In genomic region chr1:174039069-174039468, GRCh38 we compare ENCODE assay signal across 21 cellular contexts.
"Had no signal": no experiment of that assay in that cellular context is flagged by ENCODE, and none has a peak within 500 bp of the region (broad histone marks: within the 10 kb centered on the region; RNA-seq: fewer than 3 reads in every experiment).

No MANE protein-coding gene starts in this region.

- H3K27ac ChIP-seq: ascending aorta, esophagus squamous epithelium, gastroesophageal sphincter, heart left ventricle, left lung, suprapubic skin, transverse colon, uterus had no signal

- H3K36me3 ChIP-seq: ascending aorta, esophagus squamous epithelium, gastroesophageal sphincter, heart left ventricle, left lung, suprapubic skin, transverse colon, uterus had no signal

- ATAC-seq: activated CD8-positive, alpha-beta T cell treated with anti-CD3 and anti-CD28 coated beads for 36 hours; gastroesophageal sphincter; heart left ventricle; left lung; T-cell; WTC11 had no signal

- H3K27ac Mint-ChIP-seq: activated CD4-positive, alpha-beta T cell treated with anti-CD3 and anti-CD28 coated beads, Interleukin-2, amount 10 ng/mL, durations not matched to agents 24 days and 14 days; activated CD8-positive, alpha-beta T cell treated with anti-CD3 and anti-CD28 coated beads for 36 hours; activated naive CD4-positive, alpha-beta T cell treated with anti-CD3 and anti-CD28 coated beads for 36 hours; activated T-cell treated with anti-CD3 and anti-CD28 coated beads, Interleukin-2, amount 50 U/mL, for 24 hours; activated T-helper 2 cell treated with anti-CD3 and anti-CD28 coated beads, Interferon-gamma antibody, Interleukin-2, Interleukin-4, amounts not matched to agents 10 μg/mL and 5 μg/mL and 100 μg/mL, durations not matched to agents 14 hours and 24 hours and 36 hours; nephron progenitor cell; progenitor cell of endocrine pancreas; stimulated activated naive CD8-positive, alpha-beta T cell treated with anti-CD3 and anti-CD28 coated beads, Interleukin-15, Interleukin-2, amounts not matched to agents 100 ng/mL and 50 ng/mL, for 24 hours; T-cell; WTC11 had no signal

- H3K36me3 Mint-ChIP-seq: T-cell, WTC11 had no signal

- H3K27me3 ChIP-seq: ascending aorta, esophagus squamous epithelium, gastroesophageal sphincter, heart left ventricle, left lung, suprapubic skin, transverse colon, uterus had no signal

- H3K4me1 Mint-ChIP-seq: activated CD4-positive, alpha-beta T cell treated with anti-CD3 and anti-CD28 coated beads, Interleukin-2, amount 10 ng/mL, durations not matched to agents 24 days and 14 days; nephron progenitor cell; T-cell; WTC11 had no signal

- H3K9me3 Mint-ChIP-seq: activated CD8-positive, alpha-beta T cell treated with anti-CD3 and anti-CD28 coated beads for 36 hours; activated naive CD4-positive, alpha-beta T cell treated with anti-CD3 and anti-CD28 coated beads for 36 hours; activated T-cell treated with anti-CD3 and anti-CD28 coated beads, Interleukin-2, amount 50 U/mL, for 24 hours; activated T-helper 2 cell treated with anti-CD3 and anti-CD28 coated beads, Interferon-gamma antibody, Interleukin-2, Interleukin-4, amounts not matched to agents 10 μg/mL and 5 μg/mL and 100 μg/mL, durations not matched to agents 14 hours and 24 hours and 36 hours; nephron progenitor cell; stimulated activated naive CD8-positive, alpha-beta T cell treated with anti-CD3 and anti-CD28 coated beads, Interleukin-15, Interleukin-2, amounts not matched to agents 100 ng/mL and 50 ng/mL, for 24 hours; T-cell; WTC11 had no signal

- H3K4me3 Mint-ChIP-seq: activated CD4-positive, alpha-beta T cell treated with anti-CD3 and anti-CD28 coated beads, Interleukin-2, amount 10 ng/mL, durations not matched to agents 24 days and 14 days; activated CD8-positive, alpha-beta T cell treated with anti-CD3 and anti-CD28 coated beads for 36 hours; activated naive CD4-positive, alpha-beta T cell treated with anti-CD3 and anti-CD28 coated beads for 36 hours; activated T-cell treated with anti-CD3 and anti-CD28 coated beads, Interleukin-2, amount 50 U/mL, for 24 hours; nephron progenitor cell; stimulated activated naive CD8-positive, alpha-beta T cell treated with anti-CD3 and anti-CD28 coated beads, Interleukin-15, Interleukin-2, amounts not matched to agents 100 ng/mL and 50 ng/mL, for 24 hours; T-cell; WTC11 had no signal

- H3K27me3 Mint-ChIP-seq: activated CD8-positive, alpha-beta T cell treated with anti-CD3 and anti-CD28 coated beads for 36 hours; progenitor cell of endocrine pancreas had no signal

- H3K4me3 ChIP-seq: ascending aorta, esophagus squamous epithelium, gastroesophageal sphincter, heart left ventricle, left lung, suprapubic skin, transverse colon, uterus had no signal

- DNase-seq: activated CD4-positive, alpha-beta T cell treated with anti-CD3 and anti-CD28 coated beads, Interleukin-2, amount 10 ng/mL, durations not matched to agents 24 days and 14 days; activated CD8-positive, alpha-beta T cell treated with anti-CD3 and anti-CD28 coated beads for 36 hours; activated naive CD4-positive, alpha-beta T cell treated with anti-CD3 and anti-CD28 coated beads for 36 hours; activated T-cell treated with anti-CD3 and anti-CD28 coated beads, Interleukin-2, amount 50 U/mL, for 24 hours; cerebellar nuclear complex; effector memory CD4-positive, alpha-beta T cell; esophagus squamous epithelium; heart left ventricle; left lung; mammary epithelial cell; nephron progenitor cell; T-cell; transverse colon; uterus had no signal

- H3K4me1 ChIP-seq: ascending aorta, suprapubic skin, transverse colon, uterus had no signal

- H3K9me3 ChIP-seq: ascending aorta, esophagus squamous epithelium, gastroesophageal sphincter, heart left ventricle, left lung, suprapubic skin, transverse colon, uterus had no signal
